Comparison of ENCODE assay signal across 19 cellular contexts in the genomic region with DNA sequence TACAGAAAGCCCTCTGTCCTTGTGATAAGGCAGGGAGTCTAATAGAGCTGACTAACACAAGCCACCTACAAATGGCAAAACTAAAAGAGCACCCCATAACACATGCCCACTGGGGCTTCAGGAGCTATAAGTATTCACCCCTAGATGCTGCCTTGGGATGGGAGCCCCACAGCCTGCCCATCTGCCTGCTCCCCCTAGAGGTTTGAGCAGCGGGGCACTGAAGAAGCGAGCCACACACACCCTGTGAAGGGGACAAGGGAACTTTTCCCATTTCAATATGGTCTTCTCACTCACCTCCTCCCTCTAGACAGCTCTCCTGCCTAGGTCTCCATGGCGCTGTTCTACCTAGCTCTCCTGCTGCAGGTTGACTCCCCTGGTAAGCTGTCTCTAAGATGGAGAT.
"Had no signal": no experiment of that assay in that cellular context is flagged by ENCODE, and none has a peak within 500 bp of the region (broad histone marks: within the 10 kb centered on the region; RNA-seq: fewer than 3 reads in every experiment).

No MANE protein-coding gene starts in this region.

- H3K9me3 Mint-ChIP-seq: naive thymus-derived CD8-positive, alpha-beta T cell; stimulated activated naive CD8-positive, alpha-beta T cell treated with anti-CD3 and anti-CD28 coated beads, Interleukin-15, Interleukin-2, amounts not matched to agents 100 ng/mL and 50 ng/mL, for 24 hours had no signal

- H3K36me3 ChIP-seq: ascending aorta, esophagus squamous epithelium, thoracic aorta had no signal

- ATAC-seq: left lobe of liver; mucosa of descending colon; naive thymus-derived CD8-positive, alpha-beta T cell had no signal

- DNase-seq: activated CD4-positive, alpha-beta T cell treated with anti-CD3 and anti-CD28 coated beads for 4 hours; activated naive CD4-positive, alpha-beta T cell; dorsolateral prefrontal cortex; esophagus squamous epithelium; foreskin melanocyte; head of caudate nucleus; mammary epithelial cell; mucosa of descending colon; naive thymus-derived CD8-positive, alpha-beta T cell; nucleus accumbens; stimulated activated CD4-positive, alpha-beta T cell treated with anti-CD3 and anti-CD28 coated beads, Interleukin-4, amount 100 ng/mL, for 1 hour; stimulated activated CD8-positive, alpha-beta memory T cell treated with anti-CD3 and anti-CD28 coated beads, Interleukin-4, amount 100 ng/mL, for 48 hours; T1000 had no signal

- H3K27ac ChIP-seq: ascending aorta, dorsolateral prefrontal cortex, esophagus squamous epithelium, thoracic aorta, VCaP had no signal

- H3K27ac Mint-ChIP-seq: activated T-helper 1 cell treated with anti-CD3 and anti-CD28 coated beads, Interleukin-12 subunit alpha, Interleukin-12 subunit beta, Interleukin-2, Interleukin-4 antibody, amounts not matched to agents 30 ng/mL and 10 ng/mL and 1 ng/mL, durations not matched to agents 14 hours and 24 hours and 36 hours; stimulated activated naive CD8-positive, alpha-beta T cell treated with anti-CD3 and anti-CD28 coated beads, Interleukin-15, Interleukin-2, amounts not matched to agents 100 ng/mL and 50 ng/mL, for 24 hours had no signal

- H3K4me3 Mint-ChIP-seq: activated T-helper 1 cell treated with anti-CD3 and anti-CD28 coated beads, Interleukin-12 subunit alpha, Interleukin-12 subunit beta, Interleukin-2, Interleukin-4 antibody, amounts not matched to agents 30 ng/mL and 10 ng/mL and 1 ng/mL, durations not matched to agents 14 hours and 24 hours and 36 hours; naive thymus-derived CD8-positive, alpha-beta T cell; stimulated activated naive CD8-positive, alpha-beta T cell treated with anti-CD3 and anti-CD28 coated beads, Interleukin-15, Interleukin-2, amounts not matched to agents 100 ng/mL and 50 ng/mL, for 24 hours had no signal

- H3K27me3 ChIP-seq: ascending aorta, dorsolateral prefrontal cortex, esophagus squamous epithelium had no signal

- H3K36me3 Mint-ChIP-seq: naive thymus-derived CD8-positive, alpha-beta T cell had no signal

- H3K9me3 ChIP-seq: ascending aorta, esophagus squamous epithelium, mucosa of descending colon, thoracic aorta had no signal

- H3K4me3 ChIP-seq: ascending aorta, dorsolateral prefrontal cortex, esophagus squamous epithelium, mucosa of descending colon, thoracic aorta had no signal
